Comparison of ENCODE assay signal across 9 cellular contexts in genomic region chr16:69106491-69107291, GRCh38. TPM values are rescaled to one million over a fixed set of nuclear protein-coding genes. Genes with fewer than 3 reads are reported as not detected.
DNase-seq lines count a peak whose midpoint lies in the region; ATAC-seq, FAIRE-seq and TF ChIP-seq lines count a peak whose summit lies in the region.
"Had no signal": no experiment of that assay in that cellular context is flagged by ENCODE, and none has a peak within 500 bp of the region (broad histone marks: within the 10 kb centered on the region; RNA-seq: fewer than 3 reads in every experiment).

No MANE protein-coding gene starts in this region.

- H3K4me3 ChIP-seq in IMR-90 (ENCODE audit: insufficient read depth, low read depth, low read length) = peak overlapping the region; percentile 60
- H3K4me3 ChIP-seq in mesodermal cell (ENCODE audit: extremely low read depth, insufficient read depth, low read length, poor library complexity, severe bottlenecking) = peak overlapping the region; percentile 42

- peaks cover 22% of the 10 kb centered on the region for H3K4me1 Mint-ChIP-seq in CD4-positive, alpha-beta T cell (ENCODE audit: low read depth)
- H3K4me1 Mint-ChIP-seq in central memory CD8-positive, alpha-beta T cell = peaks cover 18% of the 10 kb centered on the region

- H3K27me3 ChIP-seq in CD4-positive, alpha-beta T cell (ENCODE audit: control insufficient read depth, insufficient read depth, low read length) = peaks cover 43% of the 10 kb centered on the region
- no peaks in the 10 kb centered on the region for H3K27me3 ChIP-seq in IMR-90 (ENCODE audit: control insufficient read depth, insufficient read depth, low read length)

- H3K9me1 ChIP-seq in IMR-90 (ENCODE audit: insufficient read depth, low read length) = peaks cover 3% of the 10 kb centered on the region

- H3K36me3 Mint-ChIP-seq in CD4-positive, alpha-beta T cell (ENCODE audit: low read depth) = peaks cover 24% of the 10 kb centered on the region
- H3K36me3 Mint-ChIP-seq in central memory CD8-positive, alpha-beta T cell (ENCODE audit: insufficient read depth) = peaks cover 8% of the 10 kb centered on the region

- DNase-seq in CD4-positive, alpha-beta T cell = no peak
- DNase-seq in IMR-90 = no peak
- DNase-seq in central memory CD8-positive, alpha-beta T cell (ENCODE audit: low spot score in 2 of 2) = no peak
- no peak for DNase-seq in Kasumi-1 (lab: John Stamatoyannopoulos, UW)
- DNase-seq in NCI-H1436 treated with DMSO at 0.1 percent for 48 hours (lab: John Stamatoyannopoulos, UW) = no peak
- DNase-seq in D721Med (ENCODE audit: insufficient read length, low spot score) = no peak
- no peak for DNase-seq in DMS153 treated with DMSO at 0.1 percent for 48 hours (lab: John Stamatoyannopoulos, UW; ENCODE audit: unreplicated experiment)

- TF ChIP-seq RAD21 in IMR-90 (IDR thresholded peaks at IDR 0.05; ENCODE audit: low read length) = no peak

- no peak overlapping the region for H2BK15ac ChIP-seq in IMR-90 (ENCODE audit: low read depth, low read length)

- 0 out of 2 replicates have a peak overlapping the region, but pooled peaks have one; percentile 59 for H3K23ac ChIP-seq in IMR-90 (ENCODE audit: low read depth, low read length)

- no peak overlapping the region for H3K4ac ChIP-seq in IMR-90 (ENCODE audit: low read depth, low read length)

- intact Hi-C loops in CD4-positive, alpha-beta T cell (cut with DNase I, micrococcal nuclease) = no loop called here
- intact Hi-C loops in IMR-90 (cut with micrococcal nuclease) = no loop called here

- H3K27me3 Mint-ChIP-seq in CD4-positive, alpha-beta T cell = peaks cover 54% of the 10 kb centered on the region
- H3K27me3 Mint-ChIP-seq in central memory CD8-positive, alpha-beta T cell = peaks cover 54% of the 10 kb centered on the region

- H3K9me3 Mint-ChIP-seq in CD4-positive, alpha-beta T cell = no peaks in the 10 kb centered on the region
- H3K9me3 Mint-ChIP-seq in central memory CD8-positive, alpha-beta T cell = no peaks in the 10 kb centered on the region
- H3K9me3 Mint-ChIP-seq: IgD-negative memory B cell had no signal

- dilution Hi-C loops in IMR-90 (cut with HindIII; ENCODE audit: low sequenced_read_pairs, unreplicated experiment) = no loop called here

- no peak overlapping the region for H3K27ac ChIP-seq in CD4-positive, alpha-beta T cell (ENCODE audit: low read depth, low read length)
- H3K27ac ChIP-seq in IMR-90 (ENCODE audit: insufficient read depth, low read length) (no peak overlapping the region), mesodermal cell (ENCODE audit: low read depth, low read length, severe bottlenecking) (no peak overlapping the region)

- in situ Hi-C loops in IMR-90 (cut with MboI; ENCODE audit: low sequenced_read_pairs) = no loop called here

- no peak overlapping the region for H2BK20ac ChIP-seq in IMR-90 (ENCODE audit: low read depth, low read length)

- peaks cover 7% of the 10 kb centered on the region; the same call in 1 of the 2 replicates for H3K4me1 ChIP-seq in IMR-90 (ENCODE audit: control insufficient read depth, insufficient read depth, low read length)
- H3K4me1 ChIP-seq in mesodermal cell (ENCODE audit: control insufficient read depth, insufficient read depth, low read length, poor library complexity, severe bottlenecking) = peaks cover 11% of the 10 kb centered on the region

- peak overlapping the region; percentile 79 for H2AFZ ChIP-seq in IMR-90 (replicated peaks; ENCODE audit: low read length, poor library complexity)

- peak overlapping the region; percentile 79 for H3K4me2 ChIP-seq in IMR-90 (ENCODE audit: low read depth, low read length)

- POLR2A ChIA-PET in CD4-positive, alpha-beta T cell (lab: Charles Lee) = no interaction called here
- POLR2A ChIA-PET in IMR-90 (lab: Charles Lee; ENCODE audit: unreplicated experiment) = no interaction called here

- H2BK5ac ChIP-seq in IMR-90 (ENCODE audit: low read depth, low read length, poor library complexity, severe bottlenecking) = no peak overlapping the region

- H3K56ac ChIP-seq in IMR-90 (ENCODE audit: extremely low read depth, insufficient read depth, low read length) = no peak overlapping the region

- no peak for ATAC-seq in CD4-positive, alpha-beta T cell (ENCODE audit: poor library complexity)
- ATAC-seq in IMR-90 (ENCODE audit: low read depth) = peak; percentile 5
- no peak for ATAC-seq in central memory CD8-positive, alpha-beta T cell (replicated peaks; ENCODE audit: extremely low read depth, poor library complexity, severe bottlenecking)

- no peak for FAIRE-seq in D721Med (lab: Jason Lieb, UNC)

- no peak overlapping the region for H3K18ac ChIP-seq in IMR-90 (ENCODE audit: low read depth, low read length)

- H3K4me3 Mint-ChIP-seq in CD4-positive, alpha-beta T cell = peak overlapping the region; percentile 69
- H3K4me3 Mint-ChIP-seq in central memory CD8-positive, alpha-beta T cell = peak overlapping the region; percentile 90

- no peak overlapping the region for H2BK120ac ChIP-seq in IMR-90 (ENCODE audit: low read depth, low read length)

- WGBS in IMR-90 (ENCODE audit: extremely low coverage in 2 of 2, insufficient read length in 1 of 2), 2 experiments = 1% methylated on average over 21 of the region's 54 CpGs; no CpG with 5 or more reads in 1 of the 2 experiments
- 0 to 1% methylated on average over 37 to 38 of the region's 54 CpGs for WGBS in mesodermal cell (ENCODE audit: insufficient coverage in 2 of 2), 2 experiments

- no peak overlapping the region for H4K91ac ChIP-seq in IMR-90 (ENCODE audit: insufficient read depth, low read depth, low read length)

- no peak overlapping the region for H3K9ac ChIP-seq in IMR-90 (ENCODE audit: low read depth, low read length)

- no peak overlapping the region for H4K8ac ChIP-seq in IMR-90 (ENCODE audit: low read depth in 2 of 2, low read length in 2 of 2)

- no peak overlapping the region for H2AK5ac ChIP-seq in IMR-90 (ENCODE audit: low read depth, low read length)

- CTCF ChIA-PET in CD4-positive, alpha-beta T cell (lab: Charles Lee) = no interaction called here
- CTCF ChIA-PET in IMR-90 (lab: Yijun Ruan, JAX) = interaction anchor here (0.6 to 1.3 kb wide), 2 partner anchors 204 to 261 kb away, joined by 3 to 7 read pairs; no protein-coding TSS in a partner anchor

- no peak overlapping the region for H3K27ac Mint-ChIP-seq in CD4-positive, alpha-beta T cell
- H3K27ac Mint-ChIP-seq in central memory CD8-positive, alpha-beta T cell (ENCODE audit: low read depth) = no peak overlapping the region
- H3K27ac Mint-ChIP-seq: IgD-negative memory B cell had no signal

- BruUV-seq in IMR-90 (replicated peaks; lab: Mats Ljungman, UMichigan) = no TSS peak

- H4K20me1 ChIP-seq in IMR-90 (ENCODE audit: insufficient read depth, low read length) = peaks cover 16% of the 10 kb centered on the region

- H2AK9ac ChIP-seq in IMR-90 (replicated peaks; ENCODE audit: low read depth, low read length, poor library complexity) = peak overlapping the region; percentile 76

- peaks cover 9% of the 10 kb centered on the region; the same call in 1 of the 2 replicates for H3K36me3 ChIP-seq in IMR-90 (ENCODE audit: control insufficient read depth, insufficient read depth, low read length)
- peaks cover 17% of the 10 kb centered on the region for H3K36me3 ChIP-seq in mesodermal cell (ENCODE audit: control insufficient read depth, insufficient read depth, low read length)

- no peak for TF ChIP-seq CTCF in CD4-positive, alpha-beta T cell (IDR thresholded peaks at IDR 0.05)
- no peak for TF ChIP-seq CTCF in IMR-90 (conservative IDR thresholded peaks at IDR 0.05; ENCODE audit: low read depth, low read length)
- TF ChIP-seq CTCF in D721Med (IDR thresholded peaks at IDR 0.05; ENCODE audit: insufficient read depth, missing control alignments) = no peak

- no peaks in the 10 kb centered on the region for H3K9me3 ChIP-seq in CD4-positive, alpha-beta T cell (ENCODE audit: control insufficient read depth, low read length)
- H3K9me3 ChIP-seq in IMR-90 (ENCODE audit: control insufficient read depth, insufficient read depth, low read length) (no peaks in the 10 kb centered on the region), mesodermal cell (ENCODE audit: control insufficient read depth, low read length) (no peaks in the 10 kb centered on the region)

- peaks cover 0 to 3% of the 10 kb centered on the region in 2 experiments; a peak in 2 of 4 replicates for H3K79me1 ChIP-seq in IMR-90 (ENCODE audit: low read depth in 1 of 2, low read length in 2 of 2)

- H3K14ac ChIP-seq in IMR-90 (replicated peaks; ENCODE audit: low read depth, low read length) = no peak overlapping the region

- H4K5ac ChIP-seq in IMR-90 (ENCODE audit: low read depth, low read length) = no peak overlapping the region

- no peak for TF ChIP-seq POLR2A in IMR-90 (IDR thresholded peaks at IDR 0.05; ENCODE audit: low read depth, low read length)

TF ChIP-seq in IMR-90, 13 proteins besides CTCF, POLR2A, EP300 and RAD21 (continues in another document):
- no peak for TF ChIP-seq SMC3 (IDR thresholded peaks at IDR 0.05; ENCODE audit: low read depth, low read length)
- TF ChIP-seq CHD1 (IDR thresholded peaks at IDR 0.05; ENCODE audit: low read depth, low read length) = no peak
- no peak for TF ChIP-seq MAZ (IDR thresholded peaks at IDR 0.05; ENCODE audit: borderline replicate concordance, low read depth, low read length)
- TF ChIP-seq FOS (IDR thresholded peaks at IDR 0.05; ENCODE audit: low read depth, low read length) = no peak
- no peak for TF ChIP-seq NFE2L2 (IDR thresholded peaks at IDR 0.05; ENCODE audit: low read depth, low read length)
- TF ChIP-seq MAFK (IDR thresholded peaks at IDR 0.05; ENCODE audit: low read depth, low read length) = no peak
- no peak for TF ChIP-seq CEBPB (IDR thresholded peaks at IDR 0.05; ENCODE audit: low read depth, low read length)

RNA-seq across cellular contexts. Expression of gene HAS3, which starts 1.2 kb away (rescaled TPM):
- total RNA-seq in CD4-positive, alpha-beta T cell = 1 to 10 TPM; 3.2 to 3.4 TPM
- 0.28 and 0.36 TPM in 2 replicates for total RNA-seq in IMR-90 (2012; rRNA removed)
- 0.73 and 0.97 TPM in 2 replicates for polyA plus RNA-seq in IMR-90 (2012; rRNA removed)
- 0.37 and 0.90 TPM in 2 replicates for polyA plus RNA-seq in IMR-90 (2012; cell fraction: cytosol; rRNA removed)
- polyA plus RNA-seq in IMR-90 (2012; cell fraction: nucleus; rRNA removed; ENCODE audit: low replicate concordance) = 2.4 and 3.3 TPM in 2 replicates
- polyA plus RNA-seq in mesodermal cell (2013, experiment 1 of 2) = 0.41 TPM
- 0.35 TPM for polyA plus RNA-seq in mesodermal cell (2013, experiment 2 of 2)

RNA-seq across cellular contexts. Expression of gene CHTF8, which starts 25.7 kb away (rescaled TPM):
- total RNA-seq in CD4-positive, alpha-beta T cell = 10 to 100 TPM; 25.8 to 28.5 TPM
- total RNA-seq in IMR-90 (2012; rRNA removed) = 40.8 and 47.1 TPM in 2 replicates
- 95.6 and 122 TPM in 2 replicates for polyA plus RNA-seq in IMR-90 (2012; rRNA removed)
- 40.0 and 73.4 TPM in 2 replicates for polyA plus RNA-seq in IMR-90 (2012; cell fraction: cytosol; rRNA removed)
- polyA plus RNA-seq in IMR-90 (2012; cell fraction: nucleus; rRNA removed; ENCODE audit: low replicate concordance) = 40.8 and 52.9 TPM in 2 replicates
- 116 TPM for polyA plus RNA-seq in mesodermal cell (2013, experiment 1 of 2)
- polyA plus RNA-seq in mesodermal cell (2013, experiment 2 of 2) = 99.3 TPM

RNA-seq across cellular contexts. Expression of gene UTP4, which starts 25.8 kb away (rescaled TPM):
- 10 to 100 TPM; 40.1 to 40.3 TPM for total RNA-seq in CD4-positive, alpha-beta T cell
- 30.0 and 32.1 TPM in 2 replicates for total RNA-seq in IMR-90 (2012; rRNA removed)
- polyA plus RNA-seq in IMR-90 (2012; rRNA removed) = 60.3 and 61.8 TPM in 2 replicates
- 24.3 and 27.2 TPM in 2 replicates for polyA plus RNA-seq in IMR-90 (2012; cell fraction: cytosol; rRNA removed)
- polyA plus RNA-seq in IMR-90 (2012; cell fraction: nucleus; rRNA removed; ENCODE audit: low replicate concordance) = 43.2 and 50.8 TPM in 2 replicates
- polyA plus RNA-seq in mesodermal cell (2013, experiment 1 of 2) = 37.2 TPM
- polyA plus RNA-seq in mesodermal cell (2013, experiment 2 of 2) = 33.0 TPM
